In genomic region chr12:124357616-124358015, GRCh38 we compare ENCODE assay signal across 2 cellular contexts.
TF ChIP-seq lines count a peak whose summit lies in the region.

No MANE protein-coding gene starts in this region.

TF ChIP-seq in IMR-90, 13 proteins besides CTCF, POLR2A, EP300 and RAD21:
- TF ChIP-seq MAFK (IDR thresholded peaks at IDR 0.05; ENCODE audit: low read depth, low read length): no peak
- TF ChIP-seq FOS (IDR thresholded peaks at IDR 0.05; ENCODE audit: low read depth, low read length): no peak
- TF ChIP-seq BHLHE40 (IDR thresholded peaks at IDR 0.05; ENCODE audit: low read depth, low read length): no peak
- no peak for TF ChIP-seq CHD1 (IDR thresholded peaks at IDR 0.05; ENCODE audit: low read depth, low read length)
- TF ChIP-seq, protein P1, sequence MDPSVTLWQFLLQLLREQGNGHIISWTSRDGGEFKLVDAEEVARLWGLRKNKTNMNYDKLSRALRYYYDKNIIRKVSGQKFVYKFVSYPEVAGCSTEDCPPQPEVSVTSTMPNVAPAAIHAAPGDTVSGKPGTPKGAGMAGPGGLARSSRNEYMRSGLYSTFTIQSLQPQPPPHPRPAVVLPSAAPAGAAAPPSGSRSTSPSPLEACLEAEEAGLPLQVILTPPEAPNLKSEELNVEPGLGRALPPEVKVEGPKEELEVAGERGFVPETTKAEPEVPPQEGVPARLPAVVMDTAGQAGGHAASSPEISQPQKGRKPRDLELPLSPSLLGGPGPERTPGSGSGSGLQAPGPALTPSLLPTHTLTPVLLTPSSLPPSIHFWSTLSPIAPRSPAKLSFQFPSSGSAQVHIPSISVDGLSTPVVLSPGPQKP (IDR thresholded peaks at IDR 0.05; ENCODE audit: borderline replicate concordance, low read depth, low read length): no peak
- no peak for TF ChIP-seq MXI1 (IDR thresholded peaks at IDR 0.05; ENCODE audit: borderline replicate concordance, low read depth, low read length)
- TF ChIP-seq NFE2L2 (IDR thresholded peaks at IDR 0.05; ENCODE audit: low read depth, low read length): no peak

TF ChIP-seq in H1, 55 proteins besides CTCF, POLR2A, EP300 and RAD21:
- no peak for TF ChIP-seq TBP (IDR thresholded peaks at IDR 0.05; ENCODE audit: low read depth, low read length)
